ENCODE assay signal across 13 cellular contexts in the genomic region with DNA sequence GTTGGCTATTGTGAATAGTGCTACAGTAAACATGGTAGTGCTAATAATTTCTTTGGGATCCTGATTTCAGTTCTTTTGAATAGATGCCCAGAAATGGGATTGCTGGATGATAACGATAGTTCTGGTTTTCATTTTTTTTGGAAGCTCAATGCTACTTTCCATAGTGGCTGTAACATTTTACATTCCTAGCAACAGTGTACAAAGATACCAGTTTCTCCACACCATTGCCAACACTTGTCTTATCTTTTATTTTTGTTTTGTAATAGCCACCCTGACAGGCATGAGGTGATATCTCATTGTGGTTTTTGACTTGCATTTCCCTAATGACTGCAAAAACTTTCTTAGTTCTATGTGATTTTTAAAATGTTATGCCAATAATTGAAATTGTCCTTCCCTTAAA.
DNase-seq lines count a peak whose midpoint lies in the region; ATAC-seq lines count a peak whose summit lies in the region.
"Had no signal": no experiment of that assay in that cellular context is flagged by ENCODE, and none has a peak within 500 bp of the region (broad histone marks: within the 10 kb centered on the region; RNA-seq: fewer than 3 reads in every experiment).

No MANE protein-coding gene starts in this region.

- H3K9me3 Mint-ChIP-seq in T-cell = peaks cover 0 to 5% (median 3%) of the 10 kb centered on the region in 3 donors
- H3K9me3 Mint-ChIP-seq: CD8-positive, alpha-beta T cell; H9 had no signal

- CTCF ChIA-PET in T-cell (lab: Charles Lee) = no interaction called here

- no peak overlapping the region for H3K4me3 Mint-ChIP-seq in T-cell
- H3K4me3 Mint-ChIP-seq: B cell; CD8-positive, alpha-beta T cell; H9 had no signal

- intact Hi-C loops in left cardiac atrium (cut with DNase I) = no loop called here
- intact Hi-C loops in Right ventricle myocardium superior (cut with DNase I) = no loop called here

- no peak overlapping the region for H3K27ac Mint-ChIP-seq in T-cell
- H3K27ac Mint-ChIP-seq: B cell; CD8-positive, alpha-beta T cell; H9 had no signal

- no peaks in the 10 kb centered on the region for H3K4me1 Mint-ChIP-seq in T-cell
- H3K4me1 Mint-ChIP-seq: H9 had no signal

- peaks cover 41% of the 10 kb centered on the region for H3K36me3 Mint-ChIP-seq in T-cell

- POLR2A ChIA-PET in T-cell (lab: Charles Lee) = interaction anchor here in 1 of 2 donors (0.5 kb wide), 1 partner anchor 23 kb away, joined by 5 read pairs; no protein-coding TSS in a partner anchor

- H3K27me3 Mint-ChIP-seq in T-cell = no peaks in the 10 kb centered on the region
- H3K27me3 Mint-ChIP-seq: B cell had no signal

- DNase-seq in left cardiac atrium = no peak
- no peak for DNase-seq in Right ventricle myocardium superior
- DNase-seq in NCI-H226 = peak; percentile 53
- peak; percentile 8 for DNase-seq in fibroblast of peridontal ligament (ENCODE audit: extremely low read depth)
- DNase-seq in activated T-cell treated with anti-CD3 and anti-CD28 coated beads, Interleukin-2, amount 50 U/mL, for 48 hours = no peak
- DNase-seq in T-cell = no peak
- DNase-seq in NCI-H1092 (lab: John Stamatoyannopoulos, UW) = no peak
- DNase-seq: Calu3; CD8-positive, alpha-beta T cell; DMS79 treated with DMSO at 0.1 percent for 48 hours; GF-D8; H9 had no signal

- ATAC-seq in left cardiac atrium (peak; percentile 47 to 74), Right ventricle myocardium superior (ENCODE audit: poor library complexity) (no peak), T-cell (replicated peaks in 1 of 4) (no peak)
- ATAC-seq: CD8-positive, alpha-beta T cell had no signal

Comparison
In these comparisons a context has a peak if more than half of its experiments do, and no peak if none do; other contexts are left out.
1. ATAC-seq: peak in left cardiac atrium (2 of 2); none in Right ventricle myocardium superior (single experiment) and T-cell (0 of 4).
2. DNase-seq: peak in NCI-H226 (single experiment) and fibroblast of peridontal ligament (single experiment); none in left cardiac atrium (single experiment), Right ventricle myocardium superior (single experiment), activated T-cell treated with anti-CD3 and anti-CD28 coated beads, Interleukin-2, amount 50 U/mL, for 48 hours (0 of 2), T-cell (0 of 34) and NCI-H1092 (single experiment).